1 cellular context compared by ENCODE assay signal in the genomic region with DNA sequence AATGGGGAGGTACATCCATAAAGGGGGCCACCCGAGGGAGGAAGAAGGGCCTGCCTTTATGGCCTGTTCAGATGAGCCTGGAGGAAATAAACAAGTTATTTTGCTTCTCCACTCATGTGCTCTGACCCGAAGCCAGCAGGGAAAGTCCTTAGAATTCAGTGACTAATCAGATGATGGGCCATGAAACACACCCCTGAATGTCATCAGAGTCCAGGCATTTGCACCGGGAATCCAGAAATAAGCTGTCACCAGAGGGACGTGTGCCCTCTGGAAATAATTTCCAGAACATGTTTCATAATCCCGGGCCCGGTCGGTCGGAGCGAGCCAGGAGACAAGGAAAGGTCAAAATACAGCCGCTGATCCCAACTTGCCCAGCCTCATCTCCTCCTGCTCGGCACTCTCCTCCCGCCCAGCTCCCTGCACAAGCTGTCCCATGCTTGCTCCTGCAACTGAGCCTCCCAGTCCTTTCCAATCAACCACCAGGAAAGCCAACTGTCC.
TF ChIP-seq lines count a peak whose summit lies in the region.

No MANE protein-coding gene starts in this region.

TF ChIP-seq in K562, 482 proteins besides CTCF, POLR2A, EP300 and RAD21 (continued from another document):
- peak; percentile 33 for TF ChIP-seq PRDM10 (IDR thresholded peaks at IDR 0.05; ENCODE audit: partially characterized antibody)
TF ChIP-seq in K562: peak in this region for 1.
